8 cellular contexts compared by ENCODE assay signal in genomic region chr14:31026395-31027096, GRCh38. TPM values are rescaled to one million over a fixed set of nuclear protein-coding genes. Genes with fewer than 3 reads are reported as not detected.
DNase-seq lines count a peak whose midpoint lies in the region; ATAC-seq and TF ChIP-seq lines count a peak whose summit lies in the region.

No MANE protein-coding gene starts in this region.

- H3K9me3 ChIP-seq in mucosa of rectum (ENCODE audit: control insufficient read depth in 2 of 2, low read length in 2 of 2) = no peaks in the 10 kb centered on the region

- ATAC-seq in GM21576 (IDR thresholded peaks at IDR 0.05; ENCODE audit: unreplicated experiment) = peak; percentile 91

- H3K9ac ChIP-seq in mucosa of rectum (ENCODE audit: low read depth in 1 of 2, low read length in 2 of 2) = peak overlapping the region; percentile 94 to 95

- H3K27ac ChIP-seq in mucosa of rectum (ENCODE audit: low read depth in 2 of 2, low read length in 2 of 2) = peak overlapping the region; percentile 96 to 98

- H3K4me1 Mint-ChIP-seq in IgD-negative memory B cell = peaks cover 36 to 47% (median 37%) of the 10 kb centered on the region in 3 donors

- TF ChIP-seq POLR2A in erythroblast (IDR thresholded peaks at IDR 0.05; ENCODE audit: low read length) = peak; percentile 95

- H3K4me3 ChIP-seq in mucosa of rectum (ENCODE audit: low read length in 2 of 2) = peak overlapping the region; percentile 92 to 93

- no peaks in the 10 kb centered on the region for H3K36me3 ChIP-seq in mucosa of rectum (ENCODE audit: control insufficient read depth in 2 of 2, insufficient read depth in 2 of 2, low read length in 2 of 2)

- H3K27me3 ChIP-seq in mucosa of rectum (ENCODE audit: control insufficient read depth in 2 of 2, insufficient read depth in 2 of 2, low read length in 2 of 2) = no peaks in the 10 kb centered on the region

- no peaks in the 10 kb centered on the region for H3K27me3 Mint-ChIP-seq in IgD-negative memory B cell

- H3K4me3 Mint-ChIP-seq in IgD-negative memory B cell = peak overlapping the region; percentile 97 to 99 (median 98)

- peaks cover 7 to 13% of the 10 kb centered on the region in 2 donors for H3K4me1 ChIP-seq in mucosa of rectum (ENCODE audit: control insufficient read depth in 2 of 2, insufficient read depth in 2 of 2, low read length in 2 of 2)

- DNase-seq in DMS153 (lab: John Stamatoyannopoulos, UW) (peak; percentile 89), OCI-M1 (lab: John Stamatoyannopoulos, UW) (peak; percentile 97), erythroblast (lab: John Stamatoyannopoulos, UW) (peak; percentile 99)
- DNase-seq in activated T-cell treated with anti-CD3 and anti-CD28 coated beads, Interleukin-2, amount 50 U/mL, for 1 hour = peak; percentile 90
- DNase-seq in stimulated activated CD8-positive, alpha-beta memory T cell treated with anti-CD3 and anti-CD28 coated beads, Interleukin-4, amount 100 ng/mL, for 4 hours (ENCODE audit: low read depth in 2 of 2, low spot score in 1 of 2) = peak; percentile 75 to 85

- H3K36me3 Mint-ChIP-seq in IgD-negative memory B cell = peaks cover 2% of the 10 kb centered on the region

- no peaks in the 10 kb centered on the region for H3K9me3 Mint-ChIP-seq in IgD-negative memory B cell

- H3K27ac Mint-ChIP-seq in IgD-negative memory B cell = peak overlapping the region; percentile 94 to 98 (median 96)

RNA-seq across cellular contexts. Expression of gene STRN3, which starts 0.4 kb away (rescaled TPM):
- 4.9 TPM for polyA plus RNA-seq in IgD-negative memory B cell

RNA-seq across cellular contexts. Expression of gene AP4S1, which starts 1.1 kb away (rescaled TPM):
- polyA plus RNA-seq in IgD-negative memory B cell = 9.7 TPM

Comparison
In these comparisons a context has a peak if more than half of its experiments do, and no peak if none do; other contexts are left out.
1. Peak in every context shown above with its lines: DNase-seq, ATAC-seq, H3K4me3 ChIP-seq and H3K27ac ChIP-seq.